In the genomic region with DNA sequence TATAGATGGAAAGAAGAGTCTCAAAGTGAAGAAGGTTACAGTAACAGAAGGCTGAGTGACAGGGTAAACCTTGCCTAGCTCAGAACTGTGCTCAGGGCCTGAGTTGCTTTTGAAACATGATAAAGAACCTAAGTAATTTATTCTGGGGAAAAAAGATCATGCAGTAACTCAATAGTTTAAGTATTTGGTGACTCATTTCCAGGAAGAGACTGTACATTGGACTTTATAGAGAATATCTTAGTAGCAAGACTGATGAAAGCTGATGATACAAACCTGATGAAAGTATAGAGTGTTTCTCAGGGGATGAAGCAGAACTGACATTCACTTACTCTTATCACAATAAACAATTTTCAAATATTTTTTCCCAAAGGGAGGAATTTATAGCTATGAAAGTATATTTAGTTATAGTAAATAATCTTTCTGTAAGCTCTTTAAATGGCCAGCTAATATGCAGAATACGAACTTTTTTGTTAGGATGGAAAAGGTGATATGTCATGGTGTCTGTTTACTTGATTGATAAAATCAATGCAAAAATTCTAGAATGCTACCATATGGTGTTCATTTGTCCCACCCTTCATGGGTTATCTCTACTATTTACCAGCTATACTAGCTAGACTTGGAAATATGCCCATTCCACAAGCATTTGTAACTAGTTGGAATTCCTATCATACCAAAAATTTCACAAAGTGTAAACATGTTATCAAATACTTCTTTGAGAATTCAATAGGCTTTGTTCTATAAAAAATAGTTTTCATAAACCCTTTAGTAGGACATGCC, we compare ENCODE assay signal across 12 cellular contexts.
DNase-seq lines count a peak whose midpoint lies in the region; ATAC-seq, FAIRE-seq and TF ChIP-seq lines count a peak whose summit lies in the region.
"Had no signal": no experiment of that assay in that cellular context is flagged by ENCODE, and none has a peak within 500 bp of the region (broad histone marks: within the 10 kb centered on the region; RNA-seq: fewer than 3 reads in every experiment).

No MANE protein-coding gene starts in this region.

- POLR2A ChIA-PET in PC-9 (lab: Charles Lee; ENCODE audit: unreplicated experiment) (interaction anchor here (0.6 to 0.8 kb wide), 2 partner anchors 23 to 40 kb away, joined by 3 read pairs; no protein-coding TSS in a partner anchor), endothelial cell of umbilical vein (lab: Charles Lee) (no interaction called here)

- no peaks in the 10 kb centered on the region for H3F3A ChIP-seq in PC-9 (ENCODE audit: insufficient read depth, low read depth)

- DNase-seq in ELR (ENCODE audit: low read depth) (peak; percentile 85), PC-9 (peak; percentile 6 to 47), endothelial cell of umbilical vein (ENCODE audit: low read depth, low spot score) (peak; percentile 60), renal cortical epithelial cell (ENCODE audit: low read depth) (peak; percentile 60), NCI-H187 treated with DMSO at 0.1 percent for 48 hours (lab: John Stamatoyannopoulos, UW) (no peak)
- DNase-seq: activated CD4-positive, alpha-beta T cell treated with anti-CD3 and anti-CD28 coated beads, Interleukin-2, amount 50 U/mL, for 4 hours; activated naive CD8-positive, alpha-beta T cell treated with anti-CD3 and anti-CD28 coated beads, Interleukin-2, amount 10 ng/mL, durations not matched to agents 7 days and 5 days; Kasumi-1; stimulated activated CD4-positive, alpha-beta T cell treated with anti-CD3 and anti-CD28 coated beads, Interleukin-4, amount 100 ng/mL, for 1 hour had no signal

- peaks cover 4% of the 10 kb centered on the region; the same call in 1 of the 2 replicates for H3K4me1 ChIP-seq in PC-9 (replicated peaks; ENCODE audit: insufficient read depth)
- peaks cover 15% of the 10 kb centered on the region for H3K4me1 ChIP-seq in endothelial cell of umbilical vein (ENCODE audit: control insufficient read depth, extremely low read depth, insufficient read depth, low read length)

- H4K20me1 ChIP-seq in PC-9 (ENCODE audit: insufficient read depth) (no peaks in the 10 kb centered on the region), endothelial cell of umbilical vein (replicated peaks; ENCODE audit: control insufficient read depth, extremely low read depth, insufficient read depth, low read length) (no peaks in the 10 kb centered on the region)

- H3K79me2 ChIP-seq in PC-9 (ENCODE audit: low read depth) (no peaks in the 10 kb centered on the region), endothelial cell of umbilical vein (ENCODE audit: control insufficient read depth, insufficient read depth, low read length) (no peaks in the 10 kb centered on the region)

- H3K4me3 ChIP-seq in PC-9 (no peak overlapping the region), endothelial cell of umbilical vein (replicated peaks in 1 of 3; ENCODE audit: insufficient read depth in 1 of 3, low read depth in 1 of 3, low read length in 3 of 3) (no peak overlapping the region)

- H3K4me2 ChIP-seq in PC-9 (no peak overlapping the region), endothelial cell of umbilical vein (ENCODE audit: insufficient read depth, low read length) (peak overlapping the region; percentile 62)

- ATAC-seq in HG02852 (IDR thresholded peaks at IDR 0.05; ENCODE audit: unreplicated experiment) (no peak), GM19351 (IDR thresholded peaks at IDR 0.05; ENCODE audit: unreplicated experiment) (no peak)
- ATAC-seq: Right ventricle myocardium inferior had no signal

- no TSS peak for BruUV-seq in PC-9 (replicated peaks; lab: Mats Ljungman, UMichigan)
- BruUV-seq in endothelial cell of umbilical vein (replicated peaks; lab: Mats Ljungman, UMichigan): no TSS peak

- intact Hi-C loops in PC-9 (cut with micrococcal nuclease; ENCODE audit: unreplicated experiment) (loop anchor here (1.0 kb wide), 1 partner anchor 55 kb away; no protein-coding TSS in a partner anchor), endothelial cell of umbilical vein (cut with micrococcal nuclease) (no loop called here)

- no peak for TF ChIP-seq CTCF in PC-9 (conservative IDR thresholded peaks at IDR 0.05)
- TF ChIP-seq CTCF in endothelial cell of umbilical vein (IDR thresholded peaks at IDR 0.05; ENCODE audit: extremely low read depth in 1 of 2, insufficient read depth in 1 of 2, low read depth in 1 of 2, low read length in 2 of 2): no peak

- H3K27me3 ChIP-seq in PC-9 (ENCODE audit: insufficient read depth, low read depth) (no peaks in the 10 kb centered on the region), endothelial cell of umbilical vein (ENCODE audit: control insufficient read depth in 2 of 2, insufficient read depth in 2 of 2, low read length in 2 of 2) (no peaks in the 10 kb centered on the region)

- H3K9me1 ChIP-seq in endothelial cell of umbilical vein (replicated peaks; ENCODE audit: control insufficient read depth, extremely low read depth, insufficient read depth, low read length): no peaks in the 10 kb centered on the region

- H3K27ac ChIP-seq in PC-9: peak overlapping the region; percentile 23; the same call in 1 of the 2 replicates
- peak overlapping the region; percentile 55 for H3K27ac ChIP-seq in endothelial cell of umbilical vein (ENCODE audit: insufficient read depth, low read depth, low read length)

- CTCF ChIA-PET in PC-9 (lab: Charles Lee): interaction anchor here (1.6 kb wide), 1 partner anchor 55 kb away, joined by 3 read pairs; no protein-coding TSS in a partner anchor
- CTCF ChIA-PET in endothelial cell of umbilical vein (lab: Charles Lee): interaction anchor here (1.0 to 2.0 kb wide), 4 partner anchors 9 to 87 kb away, joined by 3 to 8 read pairs (median 4); no protein-coding TSS in a partner anchor

- no peak overlapping the region for H3K9ac ChIP-seq in endothelial cell of umbilical vein (replicated peaks; ENCODE audit: extremely low read depth, insufficient read depth, low read length)

- peak; percentile 21 for FAIRE-seq in endothelial cell of umbilical vein (lab: Jason Lieb, UNC)

- H3K9me3 ChIP-seq in PC-9 (ENCODE audit: insufficient read depth, low read depth): no peaks in the 10 kb centered on the region
- H3K9me3 ChIP-seq in endothelial cell of umbilical vein (replicated peaks; ENCODE audit: control insufficient read depth, insufficient read depth, low read length): no peaks in the 10 kb centered on the region

- no peaks in the 10 kb centered on the region for H3K36me3 ChIP-seq in PC-9 (ENCODE audit: low read depth)
- no peaks in the 10 kb centered on the region for H3K36me3 ChIP-seq in endothelial cell of umbilical vein (ENCODE audit: control insufficient read depth in 2 of 2, extremely low read depth in 1 of 2, insufficient read depth in 2 of 2, low read length in 2 of 2)

- dilution Hi-C loops in endothelial cell of umbilical vein (cut with MboI; ENCODE audit: extremely low pct_ligation_motif_present, low sequenced_read_pairs): no loop called here

- H2AFZ ChIP-seq in PC-9 (no peak overlapping the region), endothelial cell of umbilical vein (ENCODE audit: low read depth, low read length) (peak overlapping the region; percentile 83)

- no peaks in the 10 kb centered on the region for H3K9me2 ChIP-seq in PC-9 (ENCODE audit: insufficient read depth)

- TF ChIP-seq POLR2A in endothelial cell of umbilical vein (IDR thresholded peaks at IDR 0.05; ENCODE audit: low read depth, low read length): no peak

TF ChIP-seq in endothelial cell of umbilical vein, 7 proteins besides CTCF, POLR2A, EP300 and RAD21:
- TF ChIP-seq GATA2 (IDR thresholded peaks at IDR 0.05; ENCODE audit: insufficient read depth, insufficient read length, low read depth, low read length) (no peak), JUN (IDR thresholded peaks at IDR 0.05; ENCODE audit: borderline replicate concordance, insufficient read depth, insufficient read length, low read depth) (peak; percentile 45), FOS (IDR thresholded peaks at IDR 0.05; ENCODE audit: borderline replicate concordance, insufficient read depth, low read length) (peak; percentile 56), MYC (IDR thresholded peaks at IDR 0.05; ENCODE audit: low read depth, low read length) (no peak)
TF ChIP-seq in endothelial cell of umbilical vein: peak in this region for 2.
